ENCODE assay signal across 26 cellular contexts in genomic region chr13:42650470-42650869, GRCh38.
"Had no signal": no experiment of that assay in that cellular context is flagged by ENCODE, and none has a peak within 500 bp of the region (broad histone marks: within the 10 kb centered on the region; RNA-seq: fewer than 3 reads in every experiment).

No MANE protein-coding gene starts in this region.

- H3K9me3 ChIP-seq: gastroesophageal sphincter, heart left ventricle, mucosa of descending colon, prostate gland, right atrium auricular region, suprapubic skin, transverse colon had no signal

- H3K36me3 ChIP-seq: gastroesophageal sphincter, heart left ventricle, neural progenitor cell, prostate gland, right atrium auricular region, suprapubic skin, transverse colon had no signal

- H3K79me2 ChIP-seq: hepatocyte had no signal

- H3K4me3 ChIP-seq: gastroesophageal sphincter, heart left ventricle, hepatocyte, mucosa of descending colon, neural progenitor cell, prostate gland, right atrium auricular region, smooth muscle cell, suprapubic skin, transverse colon had no signal

- H3K4me2 ChIP-seq: hepatocyte, neural progenitor cell, smooth muscle cell had no signal

- H3K4me1 ChIP-seq: foreskin keratinocyte, gastroesophageal sphincter, heart left ventricle, prostate gland, right atrium auricular region, suprapubic skin, transverse colon had no signal

- DNase-seq: cerebellar nuclear complex; cortex of kidney; effector memory CD8-positive, alpha-beta T cell; erythroblast; foreskin keratinocyte; heart left ventricle; kidney; mucosa of descending colon; naive B cell; stimulated activated CD4-positive, alpha-beta T cell treated with anti-CD3 and anti-CD28 coated beads, Interleukin-12 subunit alpha, Interleukin-12 subunit beta, amount 100 ng/mL, for 4 hours; stimulated activated CD4-positive, alpha-beta T cell treated with anti-CD3 and anti-CD28 coated beads, Interleukin-1b, Interleukin-23, amount 100 ng/mL, for 48 hours; stimulated activated CD4-positive, alpha-beta T cell treated with anti-CD3 and anti-CD28 coated beads, Interleukin-4, amount 100 ng/mL, for 1 hour; stimulated activated CD8-positive, alpha-beta memory T cell treated with anti-CD3 and anti-CD28 coated beads, Interleukin-4, amount 100 ng/mL, for 48 hours; stimulated activated naive CD4-positive, alpha-beta T cell; stimulated activated naive CD8-positive, alpha-beta T cell treated with anti-CD3 and anti-CD28 coated beads, Interleukin-15, amount 100 ng/mL, for 72 hours; transverse colon had no signal

- H3K27ac ChIP-seq: foreskin keratinocyte, gastroesophageal sphincter, heart left ventricle, hepatocyte, neural progenitor cell, prostate gland, right atrium auricular region, suprapubic skin, transverse colon had no signal

- H3K27me3 ChIP-seq: hepatocyte, neural progenitor cell, right atrium auricular region, suprapubic skin had no signal

- H2AFZ ChIP-seq: hepatocyte, neural progenitor cell had no signal

- ATAC-seq: effector memory CD8-positive, alpha-beta T cell; foreskin keratinocyte; gastroesophageal sphincter; heart left ventricle; left lobe of liver; mucosa of descending colon; natural killer cell treated with Interleukin-12 subunit alpha and Interleukin-12 subunit beta and Interleukin-15 and Interleukin-18, amount 100 ng/mL, for 72 hours; sciatic nerve; stimulated activated naive CD8-positive, alpha-beta T cell treated with anti-CD3 and anti-CD28 coated beads, Interleukin-15, amount 100 ng/mL, for 72 hours had no signal

- H3K9ac ChIP-seq: neural progenitor cell had no signal
